ENCODE assay signal across 20 cellular contexts in genomic region chr1:30275926-30276736, GRCh38.
DNase-seq lines count a peak whose midpoint lies in the region; ATAC-seq and TF ChIP-seq lines count a peak whose summit lies in the region.
"Had no signal": no experiment of that assay in that cellular context is flagged by ENCODE, and none has a peak within 500 bp of the region (broad histone marks: within the 10 kb centered on the region; RNA-seq: fewer than 3 reads in every experiment).

No MANE protein-coding gene starts in this region.

- peak overlapping the region; percentile 42 for H4K91ac ChIP-seq in neuronal stem cell (ENCODE audit: low read depth, low read length, poor library complexity)

- H3K9me3 ChIP-seq in heart right ventricle (no peaks in the 10 kb centered on the region), neuronal stem cell (replicated peaks in 1 of 2; ENCODE audit: control insufficient read depth in 2 of 2, insufficient read depth in 1 of 2, low read depth in 1 of 2, low read length in 2 of 2) (peaks cover 0 to 2% of the 10 kb centered on the region in 2 donors)
- H3K9me3 ChIP-seq: SJCRH30 had no signal

- TF ChIP-seq CTCF in heart right ventricle (IDR thresholded peaks at IDR 0.05) (no peak), coronary artery (IDR thresholded peaks at IDR 0.05) (no peak)

- H3K4me3 ChIP-seq in heart right ventricle: no peak overlapping the region
- H3K4me3 ChIP-seq in coronary artery: no peak overlapping the region
- H3K4me3 ChIP-seq in neuronal stem cell (ENCODE audit: low read length in 2 of 2): no peak overlapping the region
- H3K4me3 ChIP-seq: SJCRH30 had no signal

- H2BK15ac ChIP-seq in neuronal stem cell (ENCODE audit: low read length): no peak overlapping the region

- no peak overlapping the region for H3K4me2 ChIP-seq in neuronal stem cell (ENCODE audit: insufficient read depth, low read length, poor library complexity, severe bottlenecking)

- H3K4me1 ChIP-seq in heart right ventricle (no peaks in the 10 kb centered on the region), neuronal stem cell (ENCODE audit: control insufficient read depth in 2 of 2, insufficient read depth in 1 of 2, low read depth in 1 of 2, low read length in 2 of 2) (peaks cover 0 to 6% of the 10 kb centered on the region in 2 donors)
- H3K4me1 ChIP-seq: SJCRH30 had no signal

- H3K14ac ChIP-seq in neuronal stem cell (ENCODE audit: low read length): no peak overlapping the region

- no peak overlapping the region for H3K4ac ChIP-seq in neuronal stem cell (ENCODE audit: low read length)

- ATAC-seq in heart right ventricle (no peak), HG03571 (IDR thresholded peaks at IDR 0.05; ENCODE audit: unreplicated experiment) (no peak), HG03354 (IDR thresholded peaks at IDR 0.05; ENCODE audit: poor library complexity, severe bottlenecking, unreplicated experiment) (no peak)
- ATAC-seq: HepG2, Panc1 had no signal

- 76 to 78% methylated on average over 13 of the region's 13 CpGs for WGBS in heart right ventricle, 2 donors
- WGBS in neuronal stem cell (ENCODE audit: extremely low coverage in 2 of 2, insufficient read length in 2 of 2, insufficient replicate concordance in 1 of 2), 2 donors: no CpG with 5 or more reads among the region's 13 CpGs

- H2AFZ ChIP-seq in neuronal stem cell (ENCODE audit: low read length): no peak overlapping the region

- no peak overlapping the region for H4K8ac ChIP-seq in neuronal stem cell (ENCODE audit: low read depth, low read length)

- peak; percentile 22 for DNase-seq in cardiac septum (ENCODE audit: low spot score)
- DNase-seq in heart right ventricle: no peak
- peak; percentile 14 for DNase-seq in coronary artery (ENCODE audit: low spot score)
- no peak for DNase-seq in neuronal stem cell (ENCODE audit: low spot score)
- DNase-seq in stimulated activated CD4-positive, alpha-beta T cell treated with anti-CD3 and anti-CD28 coated beads, Interleukin-4, amount 100 ng/mL, for 24 hours: no peak
- no peak for DNase-seq in HuH-7 (ENCODE audit: low spot score)
- DNase-seq: GOT3; KBM-7; NCI-H1092; NCI-H1436 treated with DMSO at 0.1 percent for 48 hours; NCI-H2029; NCI-H345; NCI-H524; NCI-H774; NK-92 treated with Interleukin-12 subunit alpha and Interleukin-12 subunit beta, amount 100 ng/mL, for 24 hours; SJCRH30 had no signal

- H2BK120ac ChIP-seq in neuronal stem cell (ENCODE audit: low read depth, low read length): no peak overlapping the region

- H3K27ac ChIP-seq in heart right ventricle (no peak overlapping the region), coronary artery (no peak overlapping the region), neuronal stem cell (replicated peaks; ENCODE audit: low read length) (no peak overlapping the region)
- H3K27ac ChIP-seq: SJCRH30 had no signal

- H3K36me3 ChIP-seq in heart right ventricle (no peaks in the 10 kb centered on the region), neuronal stem cell (replicated peaks in 1 of 2; ENCODE audit: control insufficient read depth in 2 of 2, insufficient read depth in 2 of 2, low read length in 2 of 2) (no peaks in the 10 kb centered on the region)
- H3K36me3 ChIP-seq: SJCRH30 had no signal

- no peaks in the 10 kb centered on the region for H3K79me1 ChIP-seq in neuronal stem cell (ENCODE audit: low read depth, low read length)

- peak overlapping the region; percentile 74 for H3K18ac ChIP-seq in neuronal stem cell (ENCODE audit: low read length)

- H3K27me3 ChIP-seq in heart right ventricle: peaks cover 0 to 32% (median 8%) of the 10 kb centered on the region in 7 donors
- no peaks in the 10 kb centered on the region for H3K27me3 ChIP-seq in neuronal stem cell (ENCODE audit: control insufficient read depth in 3 of 3, insufficient read depth in 3 of 3, low read depth in 1 of 3, low read length in 3 of 3)
- H3K27me3 ChIP-seq: SJCRH30 had no signal

- H2BK5ac ChIP-seq in neuronal stem cell (ENCODE audit: low read length): no peak overlapping the region

- H3K9ac ChIP-seq in neuronal stem cell (ENCODE audit: low read depth, low read length, poor library complexity): peak overlapping the region; percentile 63

- intact Hi-C loops in cardiac septum (cut with DNase I): no loop called here
- intact Hi-C loops in heart right ventricle (cut with DNase I): no loop called here

- no peak overlapping the region for H2AK5ac ChIP-seq in neuronal stem cell (ENCODE audit: low read depth, low read length)

- H2BK12ac ChIP-seq in neuronal stem cell (ENCODE audit: low read length): no peak overlapping the region

- H3K23ac ChIP-seq in neuronal stem cell (ENCODE audit: low read depth, low read length, poor library complexity): peak overlapping the region; percentile 77

Comparison
In these comparisons a context has a peak if more than half of its experiments do, and no peak if none do; other contexts are left out.
1. DNase-seq: peak in cardiac septum (single experiment) and coronary artery (single experiment); none in heart right ventricle (0 of 2), neuronal stem cell (single experiment), stimulated activated CD4-positive, alpha-beta T cell treated with anti-CD3 and anti-CD28 coated beads, Interleukin-4, amount 100 ng/mL, for 24 hours (single experiment) and HuH-7 (single experiment).